In genomic region chr7:22445140-22445722, GRCh38 we compare ENCODE assay signal across 1 cellular context.
TF ChIP-seq lines count a peak whose summit lies in the region.

No MANE protein-coding gene starts in this region.

TF ChIP-seq in GM23338, 12 proteins besides CTCF, POLR2A, EP300 and RAD21 (continued from another document):
- TF ChIP-seq REST (IDR thresholded peaks at IDR 0.05; ENCODE audit: unreplicated experiment) (no peak), STAT1 (IDR thresholded peaks at IDR 0.05; ENCODE audit: unreplicated experiment) (no peak), ZNF331 (CRISPR knock-in tag; IDR thresholded peaks at IDR 0.05; ENCODE audit: low read depth) (no peak), EZH2phosphoT487 (IDR thresholded peaks at IDR 0.05; ENCODE audit: unreplicated experiment) (no peak), ETS1 (IDR thresholded peaks at IDR 0.05) (no peak), EZH2 (IDR thresholded peaks at IDR 0.05; ENCODE audit: low read depth, unreplicated experiment) (no peak)
